8 cellular contexts compared by ENCODE assay signal in genomic region chr1:22052115-22053017, GRCh38. TPM values are rescaled to one million over a fixed set of nuclear protein-coding genes. Genes with fewer than 3 reads are reported as not detected.
A peak's percentile ranks its signal among the peaks of the same experiment; 100 is the strongest.
DNase-seq lines count a peak whose midpoint lies in the region; ATAC-seq and TF ChIP-seq lines count a peak whose summit lies in the region.

Gene CDC42, plus strand, starts transcription at chr1:22052709. Its CDS starts 25,770 bp downstream, at chr1:22078479.

- H3K4me3 ChIP-seq in epithelial cell of esophagus (ENCODE audit: low read length): peak within 1 kb of the TSS; percentile 94

- DNase-seq in DMS 273 treated with DMSO at 0.1 percent for 48 hours (lab: John Stamatoyannopoulos, UW) (peak; percentile 81), OCI-M2 (lab: John Stamatoyannopoulos, UW; ENCODE audit: unreplicated experiment) (peak; percentile 49), activated T-cell treated with anti-CD3 and anti-CD28 coated beads for 4 hours (peak; percentile 97), epithelial cell of esophagus (ENCODE audit: low read depth) (peak; percentile 97), mucosa of gallbladder (ENCODE audit: low spot score) (peak; percentile 97)
- DNase-seq in stimulated activated CD8-positive, alpha-beta memory T cell treated with anti-CD3 and anti-CD28 coated beads, Interleukin-4, amount 100 ng/mL, for 24 hours (ENCODE audit: low read depth): peak; percentile 93

- no peak for TF ChIP-seq CTCF in epithelial cell of esophagus (IDR thresholded peaks at IDR 0.05; ENCODE audit: insufficient read depth, low read depth, low read length, missing control alignments)

- peak; percentile 78 for ATAC-seq in GM21529 (IDR thresholded peaks at IDR 0.05; ENCODE audit: unreplicated experiment)

- TF ChIP-seq RAD21 in Ishikawa (IDR thresholded peaks at IDR 0.05; ENCODE audit: low read depth): no peak

- TF ChIP-seq EP300 in Ishikawa (IDR thresholded peaks at IDR 0.05; ENCODE audit: borderline replicate concordance): no peak

TF ChIP-seq in Ishikawa, 13 proteins besides CTCF, POLR2A, EP300 and RAD21:
- TF ChIP-seq YY1 (IDR thresholded peaks at IDR 0.05; ENCODE audit: low read depth) (peak; percentile 47), TCF12 (IDR thresholded peaks at IDR 0.05; ENCODE audit: low read depth) (peak; percentile 20; the same call in 1 of the 2 replicates), CREB1 (IDR thresholded peaks at IDR 0.05; ENCODE audit: low read depth) (peak; percentile 85), USF1 (IDR thresholded peaks at IDR 0.05) (peak; percentile 13; the same call in 1 of the 2 replicates), MAX (IDR thresholded peaks at IDR 0.05) (peak; percentile 64), TEAD4 (IDR thresholded peaks at IDR 0.05) (no peak; the same call in 1 of the 2 replicates), REST (IDR thresholded peaks at IDR 0.05; ENCODE audit: low read depth) (no peak), CEBPB (IDR thresholded peaks at IDR 0.05) (no peak), FOXM1 (IDR thresholded peaks at IDR 0.05; ENCODE audit: borderline replicate concordance, low read depth) (no peak), TAF1 (IDR thresholded peaks at IDR 0.05; ENCODE audit: low read depth) (peak; percentile 85), ZBTB7A (IDR thresholded peaks at IDR 0.05; ENCODE audit: low read depth) (0 out of 2 replicates have a peak, but pooled peaks have one; percentile 29)

RNA-seq across cellular contexts. Expression of gene CDC42, which starts in this region (rescaled TPM):
- total RNA-seq in mucosa of gallbladder: 273 TPM

Comparison
In these comparisons a context has a peak if more than half of its experiments do, and no peak if none do; other contexts are left out.
1. Peak in every context shown above with its lines: DNase-seq, ATAC-seq and H3K4me3 ChIP-seq.